Comparison of ENCODE assay signal across 8 cellular contexts in the genomic region with DNA sequence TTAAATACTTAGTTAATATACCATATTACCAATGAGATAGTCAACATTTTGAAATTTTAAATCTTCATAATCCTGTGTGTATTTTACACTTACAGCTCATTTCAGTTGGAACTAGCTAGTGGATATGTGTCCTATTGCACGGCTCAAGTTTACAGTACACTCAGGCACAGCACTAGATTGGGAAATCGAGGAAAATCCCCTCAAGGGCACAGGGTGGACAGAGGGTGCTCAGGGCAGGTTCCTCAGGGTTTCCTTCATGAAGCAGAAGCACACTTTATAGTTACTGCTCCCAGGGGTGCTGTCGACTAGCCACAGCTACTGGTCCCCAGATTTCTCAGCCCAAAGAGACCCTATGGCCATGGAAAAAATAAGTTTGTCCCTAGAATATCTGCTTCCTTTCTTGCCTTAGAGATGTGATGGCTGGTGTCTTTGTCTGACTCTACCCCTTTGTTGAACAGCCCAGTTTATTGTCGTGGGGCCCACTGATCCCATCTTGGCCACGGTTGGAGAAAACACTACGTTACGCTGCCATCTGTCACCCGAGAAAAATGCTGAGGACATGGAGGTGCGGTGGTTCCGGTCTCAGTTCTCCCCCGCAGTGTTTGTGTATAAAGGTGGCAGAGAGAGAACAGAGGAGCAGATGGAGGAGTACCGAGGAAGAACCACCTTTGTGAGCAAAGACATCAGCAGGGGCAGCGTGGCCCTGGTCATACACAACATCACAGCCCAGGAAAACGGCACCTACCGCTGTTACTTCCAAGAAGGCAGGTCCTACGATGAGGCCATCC. TPM values are rescaled to one million over a fixed set of nuclear protein-coding genes. Genes with fewer than 3 reads are reported as not detected.
DNase-seq lines count a peak whose midpoint lies in the region; ATAC-seq and TF ChIP-seq lines count a peak whose summit lies in the region.
"Had no signal": no experiment of that assay in that cellular context is flagged by ENCODE, and none has a peak within 500 bp of the region (broad histone marks: within the 10 kb centered on the region; RNA-seq: fewer than 3 reads in every experiment).

No MANE protein-coding gene starts in this region.

- intact Hi-C loops in CD14-positive monocyte (cut with micrococcal nuclease), result no loop called here

- ATAC-seq in WTC11, result no peak

- CTCF ChIA-PET in WTC11 (lab: Charles Lee), result no interaction called here

- H3K4me1 Mint-ChIP-seq in CD14-positive monocyte (peaks cover 78% of the 10 kb centered on the region), WTC11 (peaks cover 15% of the 10 kb centered on the region), mesothelial cell of epicardium (peaks cover 40% of the 10 kb centered on the region)

- POLR2A ChIA-PET in WTC11 (lab: Charles Lee), result no interaction called here

- H3K27ac Mint-ChIP-seq in CD14-positive monocyte (peak overlapping the region; percentile 38 to 99 (median 75)), WTC11 (peak overlapping the region; percentile 73; the same call in 1 of the 2 replicates), mesothelial cell of epicardium (peak overlapping the region; percentile 71)

- H3K27me3 Mint-ChIP-seq in CD14-positive monocyte (ENCODE audit: low read depth in 3 of 3) (peaks cover 0 to 5% (median 0%) of the 10 kb centered on the region in 3 donors), WTC11 (ENCODE audit: low read depth) (no peaks in the 10 kb centered on the region), mesothelial cell of epicardium (ENCODE audit: low read depth) (no peaks in the 10 kb centered on the region)

- H3K4me3 Mint-ChIP-seq in CD14-positive monocyte, result peak overlapping the region; percentile 5 to 77
- peak overlapping the region; percentile 56 for H3K4me3 Mint-ChIP-seq in WTC11
- H3K4me3 Mint-ChIP-seq in mesothelial cell of epicardium, result peak overlapping the region; percentile 57

- H3K36me3 Mint-ChIP-seq in CD14-positive monocyte (peaks cover 44 to 56% of the 10 kb centered on the region in 2 donors), WTC11 (peaks cover 40% of the 10 kb centered on the region), mesothelial cell of epicardium (peaks cover 38% of the 10 kb centered on the region)

- H3K9me3 Mint-ChIP-seq in CD14-positive monocyte (peaks cover 0 to 2% (median 0%) of the 10 kb centered on the region in 7 donors), WTC11 (no peaks in the 10 kb centered on the region), mesothelial cell of epicardium (no peaks in the 10 kb centered on the region)

- TF ChIP-seq CTCF in CD14-positive monocyte (IDR thresholded peaks at IDR 0.05) (no peak), WTC11 (IDR thresholded peaks at IDR 0.05) (no peak), mesothelial cell of epicardium (IDR thresholded peaks at IDR 0.05; ENCODE audit: unreplicated experiment) (no peak)

- DNase-seq in CD14-positive monocyte (ENCODE audit: low spot score) (no peak), WTC11 (ENCODE audit: low spot score) (no peak), mesothelial cell of epicardium (ENCODE audit: low spot score in 2 of 2, unreplicated experiment in 2 of 2) (no peak), NCI-H510A (lab: John Stamatoyannopoulos, UW) (no peak), NCI-H2227 treated with DMSO at 0.1 percent for 48 hours (lab: John Stamatoyannopoulos, UW) (no peak), DMS114 treated with DMSO at 0.1 percent for 48 hours (lab: John Stamatoyannopoulos, UW; ENCODE audit: unreplicated experiment) (no peak)
- DNase-seq: head of caudate nucleus had no signal

TF ChIP-seq in WTC11, 78 proteins besides CTCF, POLR2A, EP300 and RAD21:
- TF ChIP-seq ZNF317 (CRISPR knock-in tag; IDR thresholded peaks at IDR 0.05; ENCODE audit: borderline replicate concordance, low read depth) (no peak), FOXJ3 (CRISPR knock-in tag; IDR thresholded peaks at IDR 0.05; ENCODE audit: borderline replicate concordance) (no peak), NFATC4 (CRISPR knock-in tag; IDR thresholded peaks at IDR 0.05) (no peak), ZNF396 (CRISPR knock-in tag; IDR thresholded peaks at IDR 0.05; ENCODE audit: borderline replicate concordance) (no peak), ESRRA (CRISPR knock-in tag; IDR thresholded peaks at IDR 0.05; ENCODE audit: borderline replicate concordance) (no peak)
- TF ChIP-seq, protein P1, sequence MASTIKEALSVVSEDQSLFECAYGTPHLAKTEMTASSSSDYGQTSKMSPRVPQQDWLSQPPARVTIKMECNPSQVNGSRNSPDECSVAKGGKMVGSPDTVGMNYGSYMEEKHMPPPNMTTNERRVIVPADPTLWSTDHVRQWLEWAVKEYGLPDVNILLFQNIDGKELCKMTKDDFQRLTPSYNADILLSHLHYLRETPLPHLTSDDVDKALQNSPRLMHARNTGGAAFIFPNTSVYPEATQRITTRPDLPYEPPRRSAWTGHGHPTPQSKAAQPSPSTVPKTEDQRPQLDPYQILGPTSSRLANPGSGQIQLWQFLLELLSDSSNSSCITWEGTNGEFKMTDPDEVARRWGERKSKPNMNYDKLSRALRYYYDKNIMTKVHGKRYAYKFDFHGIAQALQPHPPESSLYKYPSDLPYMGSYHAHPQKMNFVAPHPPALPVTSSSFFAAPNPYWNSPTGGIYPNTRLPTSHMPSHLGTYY (CRISPR knock-in tag; IDR thresholded peaks at IDR 0.05), result no peak

RNA-seq across cellular contexts. Expression of gene BTN2A1, which starts 1.5 kb away (rescaled TPM):
- polyA plus RNA-seq in CD14-positive monocyte, result 10 to 100 TPM in 1 of 2 donors, 1 to 10 TPM in 1; 4.3 to 10.8 TPM
- total RNA-seq in WTC11 (2021) (9.3 to 9.9 TPM (median 9.5 TPM) in 3 replicates), mesothelial cell of epicardium (27.2 to 30.5 TPM (median 29.2 TPM) in 3 replicates)

RNA-seq across cellular contexts. Expression of gene BTN3A3, which starts 18.9 kb away (rescaled TPM):
- 10 to 100 TPM; 17.0 to 24.6 TPM for polyA plus RNA-seq in CD14-positive monocyte
- total RNA-seq in WTC11 (2021), result 4.3 to 4.5 TPM (median 4.5 TPM) in 3 replicates
- 15.4 to 17.2 TPM (median 16.3 TPM) in 3 replicates for total RNA-seq in mesothelial cell of epicardium

RNA-seq across cellular contexts. Expression of gene BTN1A1, which starts 40.9 kb away (rescaled TPM):
- not detected for polyA plus RNA-seq in CD14-positive monocyte
- total RNA-seq in WTC11 (2021) (0.14 to 0.15 TPM in 2 of 3 replicates, not detected in the other), mesothelial cell of epicardium (0.09 to 0.11 TPM in 2 of 3 replicates, not detected in the other)
- total RNA-seq: subcutaneous adipose tissue had no signal

RNA-seq across cellular contexts. Expression of gene BTN3A1, which starts 57.1 kb away (rescaled TPM):
- 10 to 100 TPM; 19.7 to 25.1 TPM for polyA plus RNA-seq in CD14-positive monocyte
- total RNA-seq in WTC11 (2021) (4.5 to 7.3 TPM (median 7.2 TPM) in 3 replicates), mesothelial cell of epicardium (37.2 to 39.8 TPM (median 39.0 TPM) in 3 replicates)
